Comparison of ENCODE assay signal across 9 cellular contexts in genomic region chr18:45807144-45807543, GRCh38. TPM values are rescaled to one million over a fixed set of nuclear protein-coding genes. Genes with fewer than 3 reads are reported as not detected.
A peak's percentile ranks its signal among the peaks of the same experiment; 100 is the strongest.
DNase-seq lines count a peak whose midpoint lies in the region; ATAC-seq and TF ChIP-seq lines count a peak whose summit lies in the region.
"Not testable (repeated sequence)": the region's sequence is repeated elsewhere in the genome, so short reads cannot be mapped to it uniquely, and the experiment has no call there.
"Had no signal": no experiment of that assay in that cellular context is flagged by ENCODE, and none has a peak within 500 bp of the region (broad histone marks: within the 10 kb centered on the region; RNA-seq: fewer than 3 reads in every experiment).

No MANE protein-coding gene starts in this region.

- H3K27me3 ChIP-seq in BLaER1 treated with 17β-estradiol and CSF1 and Interleukin-3, amounts not matched to agents 10 nM and 100 nM; Loucy (ENCODE audit: insufficient read depth, low read length, poor library complexity, severe bottlenecking); RWPE2 (ENCODE audit: insufficient read depth, poor library complexity, severe bottlenecking); foreskin keratinocyte: not testable (repeated sequence)

- not testable (repeated sequence) for H3K4me3 Mint-ChIP-seq in progenitor cell of endocrine pancreas (ENCODE audit: low read depth)

- H3K36me3 ChIP-seq in BLaER1 treated with 17β-estradiol and CSF1 and Interleukin-3, amounts not matched to agents 10 nM and 100 nM; Loucy (ENCODE audit: insufficient read depth, low read length): not testable (repeated sequence)
- H3K36me3 ChIP-seq in RWPE2 (ENCODE audit: low read depth) = peaks cover 13% of the 10 kb centered on the region; the same call in 1 of the 2 replicates

- H3K4me1 ChIP-seq in BLaER1 treated with 17β-estradiol and CSF1 and Interleukin-3, amounts not matched to agents 10 nM and 100 nM = peaks cover 0 to 14% (median 11%) of the 10 kb centered on the region in 10 experiments; a peak in 15 of 20 replicates
- H3K4me1 ChIP-seq in Loucy (ENCODE audit: insufficient read depth, low read length, poor library complexity, severe bottlenecking) (peaks cover 24% of the 10 kb centered on the region), RWPE2 (ENCODE audit: insufficient read depth, poor library complexity, severe bottlenecking) (peaks cover 32% of the 10 kb centered on the region), foreskin keratinocyte (peaks cover 37% of the 10 kb centered on the region)

- not testable (repeated sequence) for H3K4me3 ChIP-seq in BLaER1 treated with 17β-estradiol and CSF1 and Interleukin-3, amounts not matched to agents 10 nM and 100 nM; Loucy (ENCODE audit: low read length, poor library complexity, severe bottlenecking); RWPE2 (ENCODE audit: severe bottlenecking)

- not testable (repeated sequence) for H3K27ac ChIP-seq in BLaER1 treated with 17β-estradiol and CSF1 and Interleukin-3, amounts not matched to agents 10 nM and 100 nM
- H3K27ac ChIP-seq in RWPE2 (ENCODE audit: poor library complexity, severe bottlenecking) (peak overlapping the region; percentile 100), foreskin keratinocyte (peak overlapping the region; percentile 82)

- H3F3A ChIP-seq in Loucy (ENCODE audit: low read depth) = not testable (repeated sequence)

- H2AFZ ChIP-seq in Loucy (ENCODE audit: low read length) = peak overlapping the region; percentile 80

- ATAC-seq in RWPE2 (ENCODE audit: low read depth) = not testable (repeated sequence)
- ATAC-seq in foreskin keratinocyte = peak; percentile 6

- H3K4me2 ChIP-seq in BLaER1 treated with 17β-estradiol and CSF1 and Interleukin-3, amounts not matched to agents 10 nM and 100 nM = peak overlapping the region in 8 of 11 experiments; percentile 2 to 47 (median 30); a peak in 12 of 22 replicates
- H3K4me2 ChIP-seq in Loucy (ENCODE audit: low read depth, low read length, poor library complexity, severe bottlenecking) = peak overlapping the region; percentile 14

- not testable (repeated sequence) for H3K27me3 Mint-ChIP-seq in progenitor cell of endocrine pancreas

- not testable (repeated sequence) for H3K9ac ChIP-seq in BLaER1 treated with 17β-estradiol and CSF1 and Interleukin-3, amounts not matched to agents 10 nM and 100 nM
- H3K9ac ChIP-seq in Loucy (ENCODE audit: low read depth, low read length, poor library complexity, severe bottlenecking) = peak overlapping the region; percentile 28

- DNase-seq in NCI-H2196 (lab: John Stamatoyannopoulos, UW; ENCODE audit: unreplicated experiment) (peak; percentile 71), foreskin keratinocyte (peak; percentile 63 to 81)
- DNase-seq in RWPE2 (ENCODE audit: low spot score); progenitor cell of endocrine pancreas (ENCODE audit: low spot score, unreplicated experiment): not testable (repeated sequence)
- peak; percentile 67 for DNase-seq in activated effector memory CD4-positive, alpha-beta T cell treated with anti-CD3 and anti-CD28 coated beads, Interleukin-2, amount 50 U/mL, for 16 hours

- H4K20me1 ChIP-seq in BLaER1 treated with 17β-estradiol and CSF1 and Interleukin-3, amounts not matched to agents 10 nM and 100 nM; Loucy (ENCODE audit: insufficient read depth, low read length, poor library complexity, severe bottlenecking): not testable (repeated sequence)

- not testable (repeated sequence) for H3K79me2 ChIP-seq in Loucy (ENCODE audit: insufficient read depth, low read length)

- peak; percentile 43 for TF ChIP-seq CTCF in GM12872 (IDR thresholded peaks at IDR 0.05; ENCODE audit: insufficient read depth, low read depth, low read length)
- TF ChIP-seq CTCF in Loucy (conservative IDR thresholded peaks at IDR 0.05; ENCODE audit: low read length) = peak; percentile 67
- TF ChIP-seq CTCF in RWPE2 (IDR thresholded peaks at IDR 0.05; ENCODE audit: poor library complexity, severe bottlenecking) = peak; percentile 11
- peak; percentile 67 for TF ChIP-seq CTCF in foreskin keratinocyte (conservative IDR thresholded peaks at IDR 0.05)
- peak; percentile 24 for TF ChIP-seq CTCF in progenitor cell of endocrine pancreas (IDR thresholded peaks at IDR 0.05; ENCODE audit: unreplicated experiment)

- not testable (repeated sequence) for H3K36me3 Mint-ChIP-seq in progenitor cell of endocrine pancreas (ENCODE audit: insufficient read depth)

- H3K9me3 ChIP-seq in BLaER1 treated with 17β-estradiol and CSF1 and Interleukin-3, amounts not matched to agents 10 nM and 100 nM (replicated peaks in 1 of 11) = peaks cover 27 to 67% (median 50%) of the 10 kb centered on the region in 11 experiments
- H3K9me3 ChIP-seq in Loucy (ENCODE audit: insufficient read depth, low read depth, low read length) = peaks cover 18% of the 10 kb centered on the region; the same call in 1 of the 2 replicates
- H3K9me3 ChIP-seq in RWPE2 (ENCODE audit: severe bottlenecking) = not testable (repeated sequence)

- not testable (repeated sequence) for H3K9me2 ChIP-seq in Loucy (replicated peaks; ENCODE audit: low read depth, low read length)

- not testable (repeated sequence) for H3K4me1 Mint-ChIP-seq in progenitor cell of endocrine pancreas (ENCODE audit: low read depth)

- peaks cover 27% of the 10 kb centered on the region for H3K9me3 Mint-ChIP-seq in progenitor cell of endocrine pancreas (ENCODE audit: low read depth)

- peak overlapping the region; percentile 50 for H3K27ac Mint-ChIP-seq in progenitor cell of endocrine pancreas

RNA-seq across cellular contexts. Expression of gene SIGLEC15, which starts 18.3 kb away (rescaled TPM):
- 0.18 and 0.20 TPM in 2 replicates for total RNA-seq in foreskin keratinocyte
- polyA plus RNA-seq in foreskin keratinocyte = 0.10 and 0.22 TPM in 2 replicates
- not detected in 2 replicates for total RNA-seq in progenitor cell of endocrine pancreas
- total RNA-seq: skeletal muscle tissue had no signal

Comparison
In these comparisons a context has a peak if more than half of its experiments do, and no peak if none do; other contexts are left out.
1. CTCF ChIP-seq: peak in every context shown above with its lines; median percentile 67 in Loucy; 67 in foreskin keratinocyte; 43 in GM12872; 24 in progenitor cell of endocrine pancreas; 11 in RWPE2.